In the genomic region with DNA sequence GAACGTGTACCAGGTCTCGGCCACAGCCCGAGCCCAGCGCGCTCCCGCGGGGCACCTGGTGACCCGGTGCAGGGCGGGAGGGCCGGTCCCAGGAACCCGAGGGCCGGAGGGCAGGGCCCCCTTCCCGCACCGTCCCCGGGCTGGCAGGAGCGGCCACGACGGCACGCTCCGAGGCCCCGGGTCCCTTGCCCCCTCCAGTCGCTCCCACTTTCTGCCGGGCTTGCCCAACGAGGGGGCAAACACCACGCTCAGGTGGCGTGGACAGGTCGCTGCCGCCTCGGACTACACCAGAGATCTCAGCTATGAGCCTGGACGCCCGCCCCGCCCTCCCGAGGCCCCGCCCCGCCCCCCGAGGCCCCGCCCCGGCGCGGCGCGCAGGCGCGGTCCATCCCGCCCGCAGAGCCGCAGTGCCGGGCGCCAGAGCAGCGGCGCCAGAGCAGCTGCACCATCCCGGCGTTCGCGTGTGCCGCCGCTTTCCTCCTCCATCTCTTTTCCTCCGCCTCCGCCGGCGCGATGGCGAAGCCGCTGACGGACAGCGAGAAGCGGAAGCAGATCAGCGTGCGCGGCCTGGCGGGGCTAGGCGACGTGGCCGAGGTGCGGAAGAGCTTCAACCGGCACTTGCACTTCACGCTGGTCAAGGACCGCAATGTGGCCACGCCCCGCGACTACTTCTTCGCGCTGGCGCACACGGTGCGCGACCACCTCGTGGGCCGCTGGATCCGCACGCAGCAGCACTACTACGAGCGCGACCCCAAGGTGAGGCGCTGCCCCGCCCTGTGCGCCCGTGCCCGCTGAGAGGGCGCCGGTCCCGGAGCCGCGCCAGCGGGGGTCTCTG, we compare ENCODE assay signal across 8 cellular contexts. TPM values are rescaled to one million over a fixed set of nuclear protein-coding genes. Genes with fewer than 3 reads are reported as not detected.
A peak's percentile ranks its signal among the peaks of the same experiment; 100 is the strongest.
DNase-seq lines count a peak whose midpoint lies in the region; ATAC-seq, FAIRE-seq and TF ChIP-seq lines count a peak whose summit lies in the region.

A gene (plus strand): TSS at position 420 of the 835 bp plus-strand sequence. CDS start 94 bp downstream, at position 514.

- WGBS in smooth muscle cell (ENCODE audit: low lambda C conversion rate) = 1% methylated on average over 62 of the region's 105 CpGs

- H3K9me3 Mint-ChIP-seq in activated B cell treated with CpG ODN at 0.5 μM for 24 hours (no peaks in the 10 kb centered on the region), immature natural killer cell (no peaks in the 10 kb centered on the region)

- peaks cover 42% of the 10 kb centered on the region for H3K79me2 ChIP-seq in smooth muscle cell (ENCODE audit: low read depth)

- H3K36me3 Mint-ChIP-seq in activated B cell treated with CpG ODN at 0.5 μM for 24 hours (ENCODE audit: low read depth) = peaks cover 3% of the 10 kb centered on the region
- no peaks in the 10 kb centered on the region for H3K36me3 Mint-ChIP-seq in immature natural killer cell

- H4K20me1 ChIP-seq in smooth muscle cell (ENCODE audit: low read depth) = peaks cover 41% of the 10 kb centered on the region

- POLR2A ChIA-PET in AG04450 (lab: Yijun Ruan, JAX) = interaction anchor here (0.6 to 1.5 kb wide), 10 partner anchors 11 to 375 kb away, joined by 3 to 5 read pairs (median 4); a partner anchor contains a TSS
- POLR2A ChIA-PET in activated B cell treated with CpG ODN at 0.5 μM for 24 hours (lab: Charles Lee) = interaction anchor here (0.6 to 3.7 kb wide), 10 partner anchors 27 to 1898 kb away, joined by 3 to 19 read pairs (median 6); a partner anchor contains a TSS

- H3K4me3 ChIP-seq in AG04450 (ENCODE audit: low read depth, low read length) = peak within 1 kb of the TSS; percentile 89
- peak within 1 kb of the TSS; percentile 89 for H3K4me3 ChIP-seq in bronchial epithelial cell (ENCODE audit: low read depth, low read length)
- peak within 1 kb of the TSS; percentile 71 for H3K4me3 ChIP-seq in smooth muscle cell

- FAIRE-seq in bronchial epithelial cell (lab: Jason Lieb, UNC) = no peak

- peak within 1 kb of the TSS; percentile 93 for H3K4me2 ChIP-seq in smooth muscle cell

- peak; percentile 56 for DNase-seq in AG04450 (ENCODE audit: low read depth, low spot score)
- DNase-seq in NCI-H2227 treated with DMSO at 0.1 percent for 48 hours (lab: John Stamatoyannopoulos, UW) = peak; percentile 77
- DNase-seq in activated B cell treated with CpG ODN at 0.5 μM for 24 hours = peak; percentile 77
- DNase-seq in bronchial epithelial cell (ENCODE audit: low read depth) = peak; percentile 66
- peak; percentile 71 to 78 (median 76) for DNase-seq in immature natural killer cell
- peak; percentile 76 for DNase-seq in smooth muscle cell (lab: John Stamatoyannopoulos, UW; ENCODE audit: unreplicated experiment)

- H3K27me3 ChIP-seq in AG04450 (ENCODE audit: control insufficient read depth, insufficient read depth, low read length) = no peaks in the 10 kb centered on the region
- H3K27me3 ChIP-seq in bronchial epithelial cell (ENCODE audit: control insufficient read depth, insufficient read depth, low read length) = no peaks in the 10 kb centered on the region
- no peaks in the 10 kb centered on the region for H3K27me3 ChIP-seq in smooth muscle cell (ENCODE audit: low read depth)

- TF ChIP-seq CTCF in AG04450 (IDR thresholded peaks at IDR 0.05; ENCODE audit: low read depth, low read length) (no peak), activated B cell treated with CpG ODN at 0.5 μM for 24 hours (IDR thresholded peaks at IDR 0.05) (no peak), bronchial epithelial cell (IDR thresholded peaks at IDR 0.05; ENCODE audit: insufficient read depth, low read length, severe bottlenecking) (no peak), smooth muscle cell (IDR thresholded peaks at IDR 0.05; ENCODE audit: borderline replicate concordance, insufficient read depth, poor library complexity, severe bottlenecking) (no peak)

- H3K9me3 ChIP-seq in AG04450 (ENCODE audit: control insufficient read depth, insufficient read depth, low read length) = no peaks in the 10 kb centered on the region
- no peaks in the 10 kb centered on the region for H3K9me3 ChIP-seq in smooth muscle cell (replicated peaks; ENCODE audit: low read depth)

- intact Hi-C loops in activated B cell treated with CpG ODN at 0.5 μM for 24 hours (cut with micrococcal nuclease) = loop anchor here (1.0 to 5.0 kb wide), 10 partner anchors 17 to 1896 kb away; a partner anchor contains a TSS

- peak within 1 kb of the TSS; percentile 87 for H3K27ac ChIP-seq in AG04450 (ENCODE audit: low read depth, low read length)
- peak within 1 kb of the TSS; percentile 35 for H3K27ac ChIP-seq in smooth muscle cell (ENCODE audit: low read depth)

- no peaks in the 10 kb centered on the region for H3F3A ChIP-seq in smooth muscle cell (ENCODE audit: low read depth)

- H2AFZ ChIP-seq in smooth muscle cell (ENCODE audit: low read depth) = peak within 1 kb of the TSS; percentile 74

- peak; percentile 47 for ATAC-seq in GM18870 (IDR thresholded peaks at IDR 0.05; ENCODE audit: unreplicated experiment)
- peak; percentile 59 for ATAC-seq in HG03103 (IDR thresholded peaks at IDR 0.05; ENCODE audit: low read depth, unreplicated experiment)
- ATAC-seq in activated B cell treated with CpG ODN at 0.5 μM for 24 hours (ENCODE audit: low read depth) = peak; percentile 87

- H3K4me1 Mint-ChIP-seq in activated B cell treated with CpG ODN at 0.5 μM for 24 hours (peaks cover 25% of the 10 kb centered on the region), immature natural killer cell (peaks cover 40 to 52% of the 10 kb centered on the region in 2 donors)

- peaks cover 10% of the 10 kb centered on the region for H3K36me3 ChIP-seq in bronchial epithelial cell (ENCODE audit: control insufficient read depth, insufficient read depth, low read length)
- H3K36me3 ChIP-seq in smooth muscle cell (ENCODE audit: low read depth) = no peaks in the 10 kb centered on the region

- peak within 1 kb of the TSS; percentile 94 for H3K4me3 Mint-ChIP-seq in activated B cell treated with CpG ODN at 0.5 μM for 24 hours
- peak within 1 kb of the TSS; percentile 93 to 96 (median 94) for H3K4me3 Mint-ChIP-seq in immature natural killer cell

- H3K27ac Mint-ChIP-seq in activated B cell treated with CpG ODN at 0.5 μM for 24 hours (peak within 1 kb of the TSS; percentile 86), immature natural killer cell (peak within 1 kb of the TSS; percentile 84 to 92 (median 88))

- peak within 1 kb of the TSS; percentile 63 for H3K9ac ChIP-seq in smooth muscle cell (ENCODE audit: low read depth)

- CTCF ChIA-PET in AG04450 (lab: Charles Lee) = interaction anchor here (0.6 to 3.3 kb wide), 17 partner anchors 8 to 254 kb away, joined by 3 to 17 read pairs (median 3); no protein-coding TSS in a partner anchor
- CTCF ChIA-PET in activated B cell treated with CpG ODN at 0.5 μM for 24 hours (lab: Charles Lee) = interaction anchor here (0.9 to 2.2 kb wide), 3 partner anchors 44 to 151 kb away, joined by 3 to 9 read pairs (median 7); a partner anchor contains a TSS

- peaks cover 31% of the 10 kb centered on the region for H3K4me1 ChIP-seq in smooth muscle cell (ENCODE audit: low read depth)

- H3K27me3 Mint-ChIP-seq in activated B cell treated with CpG ODN at 0.5 μM for 24 hours (peaks cover 13% of the 10 kb centered on the region), immature natural killer cell (ENCODE audit: low read depth in 3 of 3) (peaks cover 2 to 20% (median 2%) of the 10 kb centered on the region in 3 donors)

RNA-seq across cellular contexts. Expression of the gene that starts here (rescaled TPM):
- 43.2 and 60.0 TPM in 2 replicates for polyA plus RNA-seq in AG04450 (2011; rRNA removed)
- 70.7 and 104 TPM in 2 replicates for polyA minus RNA-seq in AG04450 (2011; rRNA and poly(A)+ RNA removed)
- 21.5 and 23.5 TPM in 2 replicates for total RNA-seq in activated B cell treated with CpG ODN at 0.5 μM for 24 hours
- 213 and 243 TPM in 2 replicates for total RNA-seq in bronchial epithelial cell
- polyA plus RNA-seq in immature natural killer cell = 10 to 100 TPM; 39.3 to 56.0 (median 51.0) TPM
- total RNA-seq in smooth muscle cell = 31.8 and 44.4 TPM in 2 replicates
- 39.4 and 43.3 TPM in 2 replicates for polyA plus RNA-seq in smooth muscle cell

Comparison
In these comparisons a context has a peak if more than half of its experiments do, and no peak if none do; other contexts are left out.
1. Peak in every context shown above with its lines: DNase-seq, ATAC-seq, H3K4me3 ChIP-seq and H3K27ac ChIP-seq.